8 cellular contexts compared by ENCODE assay signal in genomic region chr6:46170357-46171289, GRCh38. TPM values are rescaled to one million over a fixed set of nuclear protein-coding genes. Genes with fewer than 3 reads are reported as not detected.
DNase-seq lines count a peak whose midpoint lies in the region; ATAC-seq and TF ChIP-seq lines count a peak whose summit lies in the region.

A gene with protein sequence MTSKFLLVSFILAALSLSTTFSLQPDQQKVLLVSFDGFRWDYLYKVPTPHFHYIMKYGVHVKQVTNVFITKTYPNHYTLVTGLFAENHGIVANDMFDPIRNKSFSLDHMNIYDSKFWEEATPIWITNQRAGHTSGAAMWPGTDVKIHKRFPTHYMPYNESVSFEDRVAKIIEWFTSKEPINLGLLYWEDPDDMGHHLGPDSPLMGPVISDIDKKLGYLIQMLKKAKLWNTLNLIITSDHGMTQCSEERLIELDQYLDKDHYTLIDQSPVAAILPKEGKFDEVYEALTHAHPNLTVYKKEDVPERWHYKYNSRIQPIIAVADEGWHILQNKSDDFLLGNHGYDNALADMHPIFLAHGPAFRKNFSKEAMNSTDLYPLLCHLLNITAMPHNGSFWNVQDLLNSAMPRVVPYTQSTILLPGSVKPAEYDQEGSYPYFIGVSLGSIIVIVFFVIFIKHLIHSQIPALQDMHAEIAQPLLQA (minus strand): TSS chr6:46170980. CDS start chr6:46168262, 2,718 bp downstream.

- CTCF ChIA-PET in Caco-2 (lab: Charles Lee): interaction anchor here (0.6 kb wide), 1 partner anchor 109 kb away, joined by 3 read pairs; no protein-coding TSS in a partner anchor

- BruUV-seq in Caco-2 (replicated peaks; lab: Mats Ljungman, UMichigan): no TSS peak

- H3K27me3 ChIP-seq in Caco-2 (replicated peaks; ENCODE audit: control insufficient read depth, insufficient read depth, low read length) (no peaks in the 10 kb centered on the region), RWPE2 (ENCODE audit: insufficient read depth, poor library complexity, severe bottlenecking) (no peaks in the 10 kb centered on the region), right atrium auricular region (no peaks in the 10 kb centered on the region), transverse colon (peaks cover 5% of the 10 kb centered on the region)

- TF ChIP-seq CTCF in Caco-2 (IDR thresholded peaks at IDR 0.05; ENCODE audit: insufficient read depth in 1 of 2, low read depth in 1 of 2, low read length in 1 of 2, severe bottlenecking in 1 of 2, unreplicated experiment in 1 of 2): no peak
- TF ChIP-seq CTCF in RWPE2 (IDR thresholded peaks at IDR 0.05; ENCODE audit: poor library complexity, severe bottlenecking): no peak
- TF ChIP-seq CTCF in right atrium auricular region (IDR thresholded peaks at IDR 0.05): no peak
- TF ChIP-seq CTCF in transverse colon (IDR thresholded peaks at IDR 0.05): no peak

- peak within 1 kb of the TSS; percentile 53 for H3K4me3 ChIP-seq in Caco-2 (ENCODE audit: low read depth, low read length)
- peak within 1 kb of the TSS; percentile 59 for H3K4me3 ChIP-seq in RWPE2 (ENCODE audit: severe bottlenecking)
- H3K4me3 ChIP-seq in right atrium auricular region: peak within 1 kb of the TSS; percentile 55 to 68
- H3K4me3 ChIP-seq in transverse colon: peak within 1 kb of the TSS; percentile 39 to 79 (median 61)

- H3K27me3 Mint-ChIP-seq in Caco-2 (ENCODE audit: insufficient read depth, unreplicated experiment): peaks cover 2% of the 10 kb centered on the region

- H3K9me3 ChIP-seq in Caco-2 (no peaks in the 10 kb centered on the region), RWPE2 (ENCODE audit: severe bottlenecking) (no peaks in the 10 kb centered on the region), right atrium auricular region (no peaks in the 10 kb centered on the region), transverse colon (no peaks in the 10 kb centered on the region)

- in situ Hi-C loops in transverse colon (cut with MboI; ENCODE audit: low pct_ligation_motif_present in 1 of 4, low pct_unique_long_range_greater_than_20kb in 1 of 4, low sequenced_read_pairs in 3 of 4): no loop called here

- no peak for TF ChIP-seq EP300 in transverse colon (IDR thresholded peaks at IDR 0.05; ENCODE audit: low read depth)

- peak; percentile 54 for TF ChIP-seq POLR2A in transverse colon (IDR thresholded peaks at IDR 0.05)

- POLR2A ChIA-PET in Caco-2 (lab: Charles Lee): interaction anchor here (0.6 kb wide), 1 partner anchor 117 kb away, joined by 3 read pairs; no protein-coding TSS in a partner anchor

- H3K36me3 Mint-ChIP-seq in Caco-2 (ENCODE audit: insufficient read depth, unreplicated experiment): peaks cover 5% of the 10 kb centered on the region

- H3K27ac ChIP-seq in RWPE2 (ENCODE audit: poor library complexity, severe bottlenecking): no peak within 1 kb of the TSS
- H3K27ac ChIP-seq in right atrium auricular region: peak within 1 kb of the TSS; percentile 12 to 56
- H3K27ac ChIP-seq in transverse colon: peak within 1 kb of the TSS in 3 of 4 donors; percentile 56 to 63 (median 62)

- 0 to 1% methylated on average over 2 to 35 of the region's 49 CpGs for WGBS in transverse colon (ENCODE audit: low coverage in 1 of 2), 2 donors

- peak within 1 kb of the TSS; percentile 91 for H3K4me3 Mint-ChIP-seq in Caco-2 (ENCODE audit: unreplicated experiment)

- intact Hi-C loops in Caco-2 (cut with micrococcal nuclease; ENCODE audit: unreplicated experiment) (loop anchor here (1.0 kb wide), 1 partner anchor 41 kb away; the partner anchor contains the start of gene ENPP4), posterior cingulate gyrus (cut with DNase I) (loop anchor here (5.0 kb wide), 1 partner anchor 43 kb away; the partner anchor contains the start of gene ENPP4), transverse colon (cut with DNase I; ENCODE audit: low total_unique reads) (no loop called here)

- ATAC-seq in GM21360 (IDR thresholded peaks at IDR 0.05; ENCODE audit: unreplicated experiment) (peak; percentile 95), RWPE2 (ENCODE audit: low read depth) (peak; percentile 100)

- H3K4me1 ChIP-seq in Caco-2 (0 out of 2 replicates have a peak, but pooled peaks cover 4% of the 10 kb centered on the region), RWPE2 (ENCODE audit: insufficient read depth, poor library complexity, severe bottlenecking) (peaks cover 7% of the 10 kb centered on the region), right atrium auricular region (peaks cover 0 to 10% of the 10 kb centered on the region in 2 donors), transverse colon (peaks cover 0 to 14% (median 6%) of the 10 kb centered on the region in 4 donors)

- DNase-seq in Caco-2: peak; percentile 91 to 94
- DNase-seq in HUDEP-2 (lab: John Stamatoyannopoulos, UW; ENCODE audit: unreplicated experiment in 76 of 76): peak in 41 of 76 experiments; percentile 6 to 80 (median 27)
- peak; percentile 92 for DNase-seq in RWPE2 (ENCODE audit: low spot score)
- DNase-seq in activated naive CD8-positive, alpha-beta T cell treated with anti-CD3 and anti-CD28 coated beads, Interleukin-2, amount 50 U/mL, for 16 hours (ENCODE audit: low read depth, low spot score): peak; percentile 41
- DNase-seq in right atrium auricular region (ENCODE audit: low spot score): peak; percentile 71
- peak; percentile 90 to 99 (median 95) for DNase-seq in posterior cingulate gyrus
- peak; percentile 91 for DNase-seq in transverse colon

- H3K36me3 ChIP-seq in Caco-2 (ENCODE audit: control insufficient read depth, insufficient read depth, low read length): no peaks in the 10 kb centered on the region
- no peaks in the 10 kb centered on the region for H3K36me3 ChIP-seq in RWPE2 (ENCODE audit: low read depth)
- H3K36me3 ChIP-seq in right atrium auricular region: no peaks in the 10 kb centered on the region
- H3K36me3 ChIP-seq in transverse colon: no peaks in the 10 kb centered on the region

- H3K9me3 Mint-ChIP-seq in Caco-2 (ENCODE audit: unreplicated experiment): no peaks in the 10 kb centered on the region

- peaks cover 6% of the 10 kb centered on the region for H3K4me1 Mint-ChIP-seq in Caco-2 (ENCODE audit: low read depth, unreplicated experiment)

- H3K27ac Mint-ChIP-seq in Caco-2 (ENCODE audit: unreplicated experiment): no peak within 1 kb of the TSS

RNA-seq across cellular contexts. Expression of the gene that starts here (rescaled TPM):
- total RNA-seq in Caco-2 (2022): 1.4 and 2.3 TPM in 2 replicates
- 10 to 100 TPM in 1 of 2 donors, 1 to 10 TPM in 1; 6.2 to 17.7 TPM for total RNA-seq in right atrium auricular region
- 1 to 10 TPM in 2 of 4 donors, not detected in 2; 3.3 to 5.5 TPM for total RNA-seq in transverse colon

Comparison
In these comparisons a context has a peak if more than half of its experiments do, and no peak if none do; other contexts are left out.
1. DNase-seq: peak in every context shown above with its lines; median percentile 95 in posterior cingulate gyrus; 92 in Caco-2; 92 in RWPE2; 91 in transverse colon; 71 in right atrium auricular region; 41 in activated naive CD8-positive, alpha-beta T cell treated with anti-CD3 and anti-CD28 coated beads, Interleukin-2, amount 50 U/mL, for 16 hours; 27 in HUDEP-2.